Comparison of ENCODE assay signal across 5 cellular contexts in genomic region chrX:68753218-68753617, GRCh38.
"Had no signal": no experiment of that assay in that cellular context is flagged by ENCODE, and none has a peak within 500 bp of the region (broad histone marks: within the 10 kb centered on the region; RNA-seq: fewer than 3 reads in every experiment).

No MANE protein-coding gene starts in this region.

- H3K4me1 Mint-ChIP-seq: GM23338, H9 had no signal

- H3K4me3 Mint-ChIP-seq: GM23338, H9 had no signal

- DNase-seq: H9, HCEC 1CT, IMR-90 had no signal

- H3K27ac Mint-ChIP-seq: GM23338, H9 had no signal

- ATAC-seq: GM23338, K562 had no signal

- H3K4me3 ChIP-seq: GM23338, K562 had no signal
